8 cellular contexts compared by ENCODE assay signal in genomic region chr17:50026901-50027638, GRCh38. TPM values are rescaled to one million over a fixed set of nuclear protein-coding genes. Genes with fewer than 3 reads are reported as not detected.
DNase-seq lines count a peak whose midpoint lies in the region; ATAC-seq and TF ChIP-seq lines count a peak whose summit lies in the region.

No MANE protein-coding gene starts in this region.

- ATAC-seq in foreskin keratinocyte = peak; percentile 34
- ATAC-seq in HG03342 (IDR thresholded peaks at IDR 0.05; ENCODE audit: unreplicated experiment) = no peak

- CTCF ChIA-PET in RWPE1 (lab: Yijun Ruan, JAX) = interaction anchor here (0.6 to 2.1 kb wide), 13 partner anchors 10 to 461 kb away, joined by 3 to 17 read pairs (median 3); partner anchors contain the start of gene ITGA3

- no peaks in the 10 kb centered on the region for H3K27me3 ChIP-seq in foreskin keratinocyte

- TF ChIP-seq CTCF in RWPE1 (conservative IDR thresholded peaks at IDR 0.05; ENCODE audit: low read depth) (peak; percentile 98), foreskin keratinocyte (conservative IDR thresholded peaks at IDR 0.05) (peak; percentile 98)

- POLR2A ChIA-PET in RWPE1 (lab: Yijun Ruan, JAX; ENCODE audit: low non-redundant PET) = interaction anchor here (0.6 to 3.2 kb wide), 4 partner anchors 27 to 514 kb away, joined by 3 to 63 read pairs (median 18); partner anchors contain the start of gene ITGA3

- in situ Hi-C loops in Caki2 (cut with HindIII; ENCODE audit: low pct_unique_long_range_greater_than_20kb, low sequenced_read_pairs) = no loop called here

- H3K4me1 ChIP-seq in foreskin keratinocyte = peaks cover 12% of the 10 kb centered on the region

- peak overlapping the region; percentile 100 for H3K27ac ChIP-seq in RWPE1
- peak overlapping the region; percentile 58 for H3K27ac ChIP-seq in foreskin keratinocyte

- peak; percentile 92 for DNase-seq in Caki2 (ENCODE audit: low read depth)
- peak in 59 of 76 experiments; percentile 3 to 79 (median 36) for DNase-seq in HUDEP-2 (lab: John Stamatoyannopoulos, UW; ENCODE audit: unreplicated experiment in 76 of 76)
- peak; percentile 82 for DNase-seq in RWPE1 (ENCODE audit: low spot score)
- peak; percentile 69 for DNase-seq in activated effector memory CD4-positive, alpha-beta T cell treated with Interleukin-2 at 50 U/mL for 16 hours
- DNase-seq in foreskin keratinocyte = peak; percentile 76 to 89
- peak; percentile 53 for DNase-seq in occipital lobe (lab: John Stamatoyannopoulos, UW)
- peak; percentile 65 for DNase-seq in stromal cell of bone marrow (ENCODE audit: low read depth)

RNA-seq across cellular contexts. Expression of gene ITGA3, which starts 28.8 kb away (rescaled TPM):
- total RNA-seq in Caki2 (2014; rRNA removed; shearing (Covaris generic); ENCODE audit: low replicate concordance) = 419 and 501 TPM in 2 replicates
- total RNA-seq in foreskin keratinocyte (1,046 and 1,112 TPM in 2 replicates), occipital lobe (23.2 TPM)
- 633 and 656 TPM in 2 replicates for polyA plus RNA-seq in foreskin keratinocyte

RNA-seq across cellular contexts. Expression of gene DLX3, which starts 32.0 kb away (rescaled TPM):
- not detected in 2 replicates for total RNA-seq in Caki2 (2014; rRNA removed; shearing (Covaris generic); ENCODE audit: low replicate concordance)
- total RNA-seq in foreskin keratinocyte (1.2 and 1.3 TPM in 2 replicates), occipital lobe (not detected)
- polyA plus RNA-seq in foreskin keratinocyte = 1.7 and 1.9 TPM in 2 replicates

RNA-seq across cellular contexts. Expression of gene DLX4, which starts 58.1 kb away (rescaled TPM):
- total RNA-seq in Caki2 (2014; rRNA removed; shearing (Covaris generic); ENCODE audit: low replicate concordance) = 0.52 TPM in 1 of 2 replicates, not detected in the other
- total RNA-seq in foreskin keratinocyte = 0.14 TPM in 1 of 2 replicates, not detected in the other
- polyA plus RNA-seq in foreskin keratinocyte = 0.19 and 0.23 TPM in 2 replicates
- total RNA-seq in occipital lobe = not detected

Comparison
In these comparisons a context has a peak if more than half of its experiments do, and no peak if none do; other contexts are left out.
1. DNase-seq: peak in every context shown above with its lines; median percentile 92 in Caki2; 82 in foreskin keratinocyte; 82 in RWPE1; 69 in activated effector memory CD4-positive, alpha-beta T cell treated with Interleukin-2 at 50 U/mL for 16 hours; 65 in stromal cell of bone marrow; 53 in occipital lobe; 36 in HUDEP-2.
2. RNA of gene ITGA3, which starts 28.8 kb away (total RNA-seq): 1,046 to 1,112 TPM in foreskin keratinocyte and 419 to 501 TPM in Caki2; 23.2 TPM in occipital lobe (single experiment); every median in the first group is over 10 times any median in the second.